Comparison of ENCODE assay signal across 24 cellular contexts in genomic region chr6:133699986-133700385, GRCh38.
"Had no signal": no experiment of that assay in that cellular context is flagged by ENCODE, and none has a peak within 500 bp of the region (broad histone marks: within the 10 kb centered on the region; RNA-seq: fewer than 3 reads in every experiment).

No MANE protein-coding gene starts in this region.

- H3K4me1 Mint-ChIP-seq: naive thymus-derived CD8-positive, alpha-beta T cell; neural progenitor cell had no signal

- H3K27me3 Mint-ChIP-seq: progenitor cell of endocrine pancreas had no signal

- H3K36me3 Mint-ChIP-seq: immature natural killer cell; naive thymus-derived CD8-positive, alpha-beta T cell; neural progenitor cell had no signal

- H3K4me3 ChIP-seq: coronary artery, esophagus muscularis mucosa, hepatocyte, left lung, neural progenitor cell, tibial artery had no signal

- H3K4me3 Mint-ChIP-seq: activated naive CD4-positive, alpha-beta T cell treated with anti-CD3 and anti-CD28 coated beads for 36 hours; immature natural killer cell; naive thymus-derived CD8-positive, alpha-beta T cell; neural progenitor cell; stimulated activated naive CD8-positive, alpha-beta T cell treated with anti-CD3 and anti-CD28 coated beads, Interleukin-15, Interleukin-2, amounts not matched to agents 100 ng/mL and 50 ng/mL, for 24 hours; T-helper 1 cell treated with Interleukin-12 subunit alpha and Interleukin-12 subunit beta and Interleukin-4 antibody, amounts not matched to agents 30 μg/mL and 1 μg/mL, for 36 hours had no signal

- DNase-seq: activated CD4-positive, alpha-beta T cell treated with anti-CD3 and anti-CD28 coated beads for 4 hours; activated CD4-positive, alpha-beta T cell treated with anti-CD3 and anti-CD28 coated beads, Interleukin-2, amount 50 U/mL, for 48 hours; activated CD4-positive, CD25-positive, alpha-beta regulatory T cell; activated CD8-positive, alpha-beta memory T cell treated with anti-CD3 and anti-CD28 coated beads, Interleukin-2, amount 50 U/mL, for 48 hours; activated effector memory CD4-positive, alpha-beta T cell treated with Interleukin-2 at 50 U/mL for 16 hours; activated naive CD4-positive, alpha-beta T cell treated with anti-CD3 and anti-CD28 coated beads for 36 hours; activated T-cell treated with anti-CD3 and anti-CD28 coated beads, Interleukin-2, amount 50 U/mL, for 48 hours; amygdala; foreskin keratinocyte; immature natural killer cell; left lung; naive thymus-derived CD8-positive, alpha-beta T cell; stimulated activated CD4-positive, alpha-beta T cell treated with anti-CD3 and anti-CD28 coated beads, Interleukin-12 subunit alpha, Interleukin-12 subunit beta, amount 100 ng/mL, for 4 hours; stimulated activated CD4-positive, alpha-beta T cell treated with anti-CD3 and anti-CD28 coated beads, Interleukin-4, amount 100 ng/mL, for 4 hours; T1000; tibial artery had no signal

- FAIRE-seq: bronchial epithelial cell had no signal

- H3K9me3 Mint-ChIP-seq: neural progenitor cell; T-helper 1 cell treated with Interleukin-12 subunit alpha and Interleukin-12 subunit beta and Interleukin-4 antibody, amounts not matched to agents 30 μg/mL and 1 μg/mL, for 36 hours had no signal

- H3K27me3 ChIP-seq: esophagus muscularis mucosa, foreskin keratinocyte, hepatocyte, left lung, neural progenitor cell, tibial artery had no signal

- H3K27ac Mint-ChIP-seq: activated naive CD4-positive, alpha-beta T cell treated with anti-CD3 and anti-CD28 coated beads for 36 hours; immature natural killer cell; naive thymus-derived CD8-positive, alpha-beta T cell; neural progenitor cell; progenitor cell of endocrine pancreas; stimulated activated naive CD8-positive, alpha-beta T cell treated with anti-CD3 and anti-CD28 coated beads, Interleukin-15, Interleukin-2, amounts not matched to agents 100 ng/mL and 50 ng/mL, for 24 hours; T-helper 1 cell treated with Interleukin-12 subunit alpha and Interleukin-12 subunit beta and Interleukin-4 antibody, amounts not matched to agents 30 μg/mL and 1 μg/mL, for 36 hours had no signal

- ATAC-seq: foreskin keratinocyte; left lung; naive thymus-derived CD8-positive, alpha-beta T cell had no signal

- H3K36me3 ChIP-seq: esophagus muscularis mucosa, left lung, neural progenitor cell, tibial artery had no signal

- H3K27ac ChIP-seq: coronary artery, esophagus muscularis mucosa, foreskin keratinocyte, hepatocyte, left lung, neural progenitor cell, tibial artery had no signal

- H3K4me1 ChIP-seq: foreskin keratinocyte, left lung, neural progenitor cell had no signal

- H3K9me3 ChIP-seq: esophagus muscularis mucosa, left lung, tibial artery had no signal
